8 cellular contexts compared by ENCODE assay signal in the genomic region with DNA sequence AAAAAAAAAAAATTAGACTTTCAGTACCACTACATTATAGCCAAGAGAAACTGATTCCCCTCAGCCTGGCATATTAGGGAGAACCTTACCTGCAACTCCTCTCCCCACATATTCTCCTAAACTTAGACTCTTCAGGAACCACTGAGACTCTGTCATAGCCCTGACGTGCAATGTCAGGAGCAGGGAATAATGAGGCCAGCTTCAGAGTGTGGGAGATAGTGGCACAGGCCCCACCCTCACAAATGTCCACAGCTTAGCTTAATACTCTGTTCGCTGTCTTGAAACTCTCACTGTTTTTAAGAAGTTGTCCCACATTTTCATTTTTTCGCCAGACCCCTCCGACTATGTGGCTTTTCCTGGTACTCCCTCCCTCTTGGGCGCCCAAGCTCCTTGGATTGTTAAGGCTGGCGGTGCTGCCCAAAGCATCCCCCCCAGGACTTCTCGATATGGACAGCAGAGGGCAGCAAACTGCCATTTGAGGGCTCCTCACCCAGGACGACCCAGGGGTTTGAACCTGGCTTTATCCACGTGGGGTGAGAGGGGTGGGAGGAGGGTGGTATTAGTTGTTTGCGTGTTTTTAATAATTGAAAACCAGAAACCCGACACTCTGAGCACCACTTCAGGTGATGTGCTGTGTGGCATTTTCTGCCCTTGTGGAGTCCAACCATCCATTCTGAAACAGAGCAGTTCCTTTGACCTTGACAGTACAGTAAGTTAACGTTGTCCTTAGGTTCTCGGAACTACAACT. TPM values are rescaled to one million over a fixed set of nuclear protein-coding genes. Genes with fewer than 3 reads are reported as not detected.
DNase-seq lines count a peak whose midpoint lies in the region; ATAC-seq and TF ChIP-seq lines count a peak whose summit lies in the region.

No MANE protein-coding gene starts in this region.

- H3K9me3 Mint-ChIP-seq in activated T-helper 2 cell treated with anti-CD3 and anti-CD28 coated beads, Interferon-gamma antibody, Interleukin-2, Interleukin-4, amounts not matched to agents 10 μg/mL and 5 μg/mL and 100 μg/mL, durations not matched to agents 14 hours and 24 hours and 36 hours = no peaks in the 10 kb centered on the region

- no peaks in the 10 kb centered on the region for H3K27me3 ChIP-seq in Peyer's patch
- H3K27me3 ChIP-seq in ovary = no peaks in the 10 kb centered on the region
- H3K27me3 ChIP-seq in upper lobe of left lung = no peaks in the 10 kb centered on the region

- H3K36me3 ChIP-seq in Peyer's patch (no peaks in the 10 kb centered on the region), ovary (no peaks in the 10 kb centered on the region), upper lobe of left lung (no peaks in the 10 kb centered on the region)

- H3K4me1 ChIP-seq in Peyer's patch (no peaks in the 10 kb centered on the region), ovary (ENCODE audit: insufficient read depth) (no peaks in the 10 kb centered on the region), upper lobe of left lung (no peaks in the 10 kb centered on the region)

- H3K4me1 Mint-ChIP-seq in activated T-helper 2 cell treated with anti-CD3 and anti-CD28 coated beads, Interferon-gamma antibody, Interleukin-2, Interleukin-4, amounts not matched to agents 10 μg/mL and 5 μg/mL and 100 μg/mL, durations not matched to agents 14 hours and 24 hours and 36 hours (ENCODE audit: low read depth) = no peaks in the 10 kb centered on the region

- no peaks in the 10 kb centered on the region for H3K36me3 Mint-ChIP-seq in activated T-helper 2 cell treated with anti-CD3 and anti-CD28 coated beads, Interferon-gamma antibody, Interleukin-2, Interleukin-4, amounts not matched to agents 10 μg/mL and 5 μg/mL and 100 μg/mL, durations not matched to agents 14 hours and 24 hours and 36 hours (ENCODE audit: low read depth)

- H3K27ac Mint-ChIP-seq in activated T-helper 2 cell treated with anti-CD3 and anti-CD28 coated beads, Interferon-gamma antibody, Interleukin-2, Interleukin-4, amounts not matched to agents 10 μg/mL and 5 μg/mL and 100 μg/mL, durations not matched to agents 14 hours and 24 hours and 36 hours = no peak overlapping the region

- 10 to 17% (median 12%) methylated on average over 13 of the region's 13 CpGs for WGBS in ovary, 3 donors
- 15 to 17% methylated on average over 13 of the region's 13 CpGs for WGBS in upper lobe of left lung, 2 donors

- no peak overlapping the region for H3K4me3 Mint-ChIP-seq in activated T-helper 2 cell treated with anti-CD3 and anti-CD28 coated beads, Interferon-gamma antibody, Interleukin-2, Interleukin-4, amounts not matched to agents 10 μg/mL and 5 μg/mL and 100 μg/mL, durations not matched to agents 14 hours and 24 hours and 36 hours (ENCODE audit: low read depth)

- peak; percentile 75 for DNase-seq in COLO668 (lab: John Stamatoyannopoulos, UW; ENCODE audit: unreplicated experiment)
- peak; percentile 92 for DNase-seq in HT-29 (ENCODE audit: low spot score)
- DNase-seq in Peyer's patch = peak; percentile 31 to 86 (median 74)
- DNase-seq in activated T-helper 2 cell treated with anti-CD3 and anti-CD28 coated beads, Interferon-gamma antibody, Interleukin-2, Interleukin-4, amounts not matched to agents 10 μg/mL and 5 μg/mL and 100 μg/mL, durations not matched to agents 14 hours and 24 hours and 36 hours (ENCODE audit: low spot score) = peak; percentile 36
- peak; percentile 32 for DNase-seq in foreskin melanocyte
- peak; percentile 44 to 67 (median 57) for DNase-seq in ovary
- peak in 1 of 2 donors; percentile 56 for DNase-seq in upper lobe of left lung

- intact Hi-C loops in activated T-helper 2 cell treated with anti-CD3 and anti-CD28 coated beads, Interferon-gamma antibody, Interleukin-2, Interleukin-4, amounts not matched to agents 10 μg/mL and 5 μg/mL and 100 μg/mL, durations not matched to agents 14 hours and 24 hours and 36 hours (cut with micrococcal nuclease) = loop anchor here (1.0 to 10.0 kb wide), 4 partner anchors 218 to 501 kb away; a partner anchor contains a TSS
- intact Hi-C loops in ovary (cut with DNase I) = no loop called here

- TF ChIP-seq EP300 in ovary (IDR thresholded peaks at IDR 0.05) = no peak
- no peak for TF ChIP-seq EP300 in upper lobe of left lung (IDR thresholded peaks at IDR 0.05)

- ATAC-seq in GM19452 (IDR thresholded peaks at IDR 0.05; ENCODE audit: unreplicated experiment) = peak; percentile 84
- peak; percentile 70 to 91 for ATAC-seq in upper lobe of left lung (ENCODE audit: low FRiP score in 2 of 2)

- H3K9me3 ChIP-seq in Peyer's patch (no peaks in the 10 kb centered on the region), ovary (no peaks in the 10 kb centered on the region), upper lobe of left lung (no peaks in the 10 kb centered on the region)

- TF ChIP-seq CTCF in Peyer's patch (IDR thresholded peaks at IDR 0.05) = peak in 5 of 6 experiments; percentile 10 to 84 (median 83)
- peak in 2 of 3 donors; percentile 35 to 52 for TF ChIP-seq CTCF in ovary (IDR thresholded peaks at IDR 0.05)
- peak; percentile 59 to 84 (median 78) for TF ChIP-seq CTCF in upper lobe of left lung (IDR thresholded peaks at IDR 0.05)

- H3K27ac ChIP-seq in Peyer's patch (no peak overlapping the region), ovary (no peak overlapping the region), upper lobe of left lung (no peak overlapping the region)

- peaks cover 10% of the 10 kb centered on the region for H3K27me3 Mint-ChIP-seq in activated T-helper 2 cell treated with anti-CD3 and anti-CD28 coated beads, Interferon-gamma antibody, Interleukin-2, Interleukin-4, amounts not matched to agents 10 μg/mL and 5 μg/mL and 100 μg/mL, durations not matched to agents 14 hours and 24 hours and 36 hours (ENCODE audit: low read depth)

- H3K4me3 ChIP-seq in Peyer's patch (no peak overlapping the region), ovary (no peak overlapping the region), upper lobe of left lung (no peak overlapping the region)

- TF ChIP-seq POLR2A in Peyer's patch (IDR thresholded peaks at IDR 0.05) = no peak
- TF ChIP-seq POLR2A in ovary (IDR thresholded peaks at IDR 0.05) = no peak
- TF ChIP-seq POLR2A in upper lobe of left lung (IDR thresholded peaks at IDR 0.05) = no peak

RNA-seq across cellular contexts. Expression of a gene that starts 45.2 kb away (rescaled TPM):
- total RNA-seq in HT-29 (2014; rRNA removed; shearing (Covaris generic)) = 32.4 and 33.8 TPM in 2 replicates
- total RNA-seq in Peyer's patch (1 to 10 TPM in 2 of 4 donors, under 1 TPM in 1, not detected in 1; 0.35 to 4.4 (median 3.9) TPM), ovary (1 to 10 TPM in 2 of 7 donors, under 1 TPM in 3, not detected in 2; 0.36 to 3.8 (median 0.97) TPM), upper lobe of left lung (1 to 10 TPM; 2.0 to 9.6 (median 4.7) TPM)
- not detected in 2 replicates for total RNA-seq in activated T-helper 2 cell treated with anti-CD3 and anti-CD28 coated beads, Interferon-gamma antibody, Interleukin-2, Interleukin-4, amounts not matched to agents 10 μg/mL and 5 μg/mL and 100 μg/mL, durations not matched to agents 14 hours and 24 hours and 36 hours
- polyA plus RNA-seq in ovary = under 1 TPM in 1 of 2 donors, not detected in 1; 0.38 TPM
